ENCODE assay signal across 8 cellular contexts in genomic region chrX:129606918-129607317, GRCh38. TPM values are rescaled to one million over a fixed set of nuclear protein-coding genes. Genes with fewer than 3 reads are reported as not detected.
DNase-seq lines count a peak whose midpoint lies in the region; ATAC-seq and TF ChIP-seq lines count a peak whose summit lies in the region.

No MANE protein-coding gene starts in this region.

- H3K79me1 ChIP-seq in mesendoderm (ENCODE audit: low read length) = no peaks in the 10 kb centered on the region

- H3K4me3 ChIP-seq in BE2C (ENCODE audit: low read depth, low read length) (no peak overlapping the region), mesendoderm (ENCODE audit: low read length) (no peak overlapping the region)
- H3K4me3 ChIP-seq in effector memory CD4-positive, alpha-beta T cell (ENCODE audit: insufficient read depth, low read depth, low read length, poor library complexity, severe bottlenecking) = no peak overlapping the region

- H3K9ac ChIP-seq in mesendoderm (ENCODE audit: low read length) = no peak overlapping the region

- no peaks in the 10 kb centered on the region for H3K79me2 ChIP-seq in mesendoderm (ENCODE audit: control insufficient read depth, insufficient read depth, low read length)

- no peaks in the 10 kb centered on the region for H3K9me3 ChIP-seq in BE2C
- H3K9me3 ChIP-seq in effector memory CD4-positive, alpha-beta T cell (ENCODE audit: control insufficient read depth, low read length) = no peaks in the 10 kb centered on the region

- ATAC-seq in GM21381 (IDR thresholded peaks at IDR 0.05; ENCODE audit: unreplicated experiment) = peak; percentile 43
- ATAC-seq in GM21576 (IDR thresholded peaks at IDR 0.05; ENCODE audit: unreplicated experiment) = no peak

- H2AK5ac ChIP-seq in mesendoderm (ENCODE audit: low read length) = no peak overlapping the region

- no peak overlapping the region for H3K4me2 ChIP-seq in mesendoderm (ENCODE audit: low read length)

- H2BK15ac ChIP-seq in mesendoderm (replicated peaks; ENCODE audit: low read depth) = no peak overlapping the region

- H2BK5ac ChIP-seq in mesendoderm (ENCODE audit: low read length) = no peak overlapping the region

- no peak overlapping the region for H4K5ac ChIP-seq in mesendoderm (ENCODE audit: low read length)

- no peaks in the 10 kb centered on the region for H3K4me1 ChIP-seq in BE2C
- H3K4me1 ChIP-seq in effector memory CD4-positive, alpha-beta T cell (ENCODE audit: control insufficient read depth, insufficient read depth, low read length, poor library complexity, severe bottlenecking) = peaks cover 13% of the 10 kb centered on the region
- no peaks in the 10 kb centered on the region for H3K4me1 ChIP-seq in mesendoderm (ENCODE audit: control insufficient read depth, low read depth, low read length)

- peak; percentile 37 for DNase-seq in BE2C
- peak; percentile 56 for DNase-seq in NCI-H2227 treated with DMSO at 0.1 percent for 48 hours (lab: John Stamatoyannopoulos, UW)
- DNase-seq in activated CD4-positive, alpha-beta T cell treated with anti-CD3 and anti-CD28 coated beads, Interleukin-2, amount 50 U/mL, for 4 hours = peak; percentile 38 to 51
- peak; percentile 21 to 44 (median 25) for DNase-seq in effector memory CD4-positive, alpha-beta T cell
- peak; percentile 39 for DNase-seq in mesendoderm
- peak; percentile 10 to 75 (median 36) for DNase-seq in stimulated activated naive CD4-positive, alpha-beta T cell (lab: John Stamatoyannopoulos, UW)

- no peak overlapping the region for H3K23ac ChIP-seq in mesendoderm (ENCODE audit: low read length)

- WGBS in mesendoderm (ENCODE audit: extremely low coverage, insufficient coverage, low lambda C conversion rate) = no CpG with 5 or more reads among the region's 5 CpGs

- no peak overlapping the region for H3K18ac ChIP-seq in mesendoderm (ENCODE audit: low read length)

- H3K4ac ChIP-seq in mesendoderm (ENCODE audit: low read depth, low read length) = no peak overlapping the region

- no peak overlapping the region for H3K27ac ChIP-seq in effector memory CD4-positive, alpha-beta T cell (ENCODE audit: insufficient read depth, low read length, poor library complexity, severe bottlenecking)
- no peak overlapping the region for H3K27ac ChIP-seq in mesendoderm (ENCODE audit: low read depth, low read length)

- H3K36me3 ChIP-seq in BE2C (no peaks in the 10 kb centered on the region), mesendoderm (ENCODE audit: control insufficient read depth, insufficient read depth, low read length) (no peaks in the 10 kb centered on the region)
- H3K36me3 ChIP-seq in effector memory CD4-positive, alpha-beta T cell (ENCODE audit: control insufficient read depth, insufficient read depth, low read length) = no peaks in the 10 kb centered on the region

- peak; percentile 68 for TF ChIP-seq CTCF in BE2C (IDR thresholded peaks at IDR 0.05; ENCODE audit: low read depth, low read length)

- no peak overlapping the region for H4K8ac ChIP-seq in mesendoderm (ENCODE audit: low read depth, low read length)

- no peak overlapping the region for H3K56ac ChIP-seq in mesendoderm (ENCODE audit: low read length)

- no peak overlapping the region for H2BK120ac ChIP-seq in mesendoderm (ENCODE audit: low read depth, low read length)

- no peaks in the 10 kb centered on the region for H3K27me3 ChIP-seq in BE2C
- H3K27me3 ChIP-seq in effector memory CD4-positive, alpha-beta T cell (replicated peaks; ENCODE audit: control insufficient read depth, insufficient read depth, low read length, poor library complexity, severe bottlenecking) = no peaks in the 10 kb centered on the region
- H3K27me3 ChIP-seq in mesendoderm (ENCODE audit: insufficient read depth, low read length, poor library complexity) = no peaks in the 10 kb centered on the region

RNA-seq across cellular contexts. Expression of gene APLN, which starts 47.8 kb away (rescaled TPM):
- 0.14 TPM for polyA plus RNA-seq in BE2C (2012; ENCODE audit: insufficient read depth, insufficient read length, low read depth)
- polyA plus RNA-seq in mesendoderm (2013, experiment 1 of 2) = 0.86 TPM
- 0.73 TPM for polyA plus RNA-seq in mesendoderm (2013, experiment 2 of 2)
